In genomic region chr3:123458255-123458654, GRCh38 we compare ENCODE assay signal across 26 cellular contexts. TPM values are rescaled to one million over a fixed set of nuclear protein-coding genes. Genes with fewer than 3 reads are reported as not detected.
"Had no signal": no experiment of that assay in that cellular context is flagged by ENCODE, and none has a peak within 500 bp of the region (broad histone marks: within the 10 kb centered on the region; RNA-seq: fewer than 3 reads in every experiment).

No MANE protein-coding gene starts in this region.

- H3K4me3 Mint-ChIP-seq: activated CD4-positive, alpha-beta memory T cell treated with anti-CD3 and anti-CD28 coated beads, Interleukin-2, amount 10 ng/mL, durations not matched to agents 7 days and 5 days; activated CD4-positive, alpha-beta T cell treated with anti-CD3 and anti-CD28 coated beads for 36 hours; activated CD4-positive, alpha-beta T cell treated with anti-CD3 and anti-CD28 coated beads, Interleukin-2, amount 10 ng/mL, durations not matched to agents 24 days and 14 days; activated naive CD8-positive, alpha-beta T cell; activated T-cell treated with anti-CD3 and anti-CD28 coated beads, Interleukin-2, amount 50 U/mL, for 24 hours; activated T-cell treated with anti-CD3 and anti-CD28 coated beads, Interleukin-2, amount 50 U/mL, for 72 hours; T-cell; T-helper 1 cell treated with Interleukin-12 subunit alpha and Interleukin-12 subunit beta and Interleukin-4 antibody, amounts not matched to agents 30 μg/mL and 1 μg/mL, for 36 hours had no signal

- H3K4me1 Mint-ChIP-seq: activated CD4-positive, alpha-beta memory T cell treated with anti-CD3 and anti-CD28 coated beads, Interleukin-2, amount 10 ng/mL, durations not matched to agents 7 days and 5 days; activated CD4-positive, alpha-beta T cell treated with anti-CD3 and anti-CD28 coated beads for 36 hours; activated CD4-positive, alpha-beta T cell treated with anti-CD3 and anti-CD28 coated beads, Interleukin-2, amount 10 ng/mL, durations not matched to agents 24 days and 14 days; T-cell had no signal

- H3K4me3 ChIP-seq: colonic mucosa had no signal

- H3K27me3 ChIP-seq: colonic mucosa had no signal

- H3K36me3 ChIP-seq: brain microvascular endothelial cell, colonic mucosa, WERI-Rb-1 had no signal

- DNase-seq: activated CD4-positive, alpha-beta memory T cell treated with anti-CD3 and anti-CD28 coated beads, Interleukin-2, amount 10 ng/mL, durations not matched to agents 7 days and 5 days; activated CD4-positive, alpha-beta T cell treated with anti-CD3 and anti-CD28 coated beads for 36 hours; activated CD4-positive, alpha-beta T cell treated with anti-CD3 and anti-CD28 coated beads, Interleukin-2, amount 10 ng/mL, durations not matched to agents 24 days and 14 days; activated CD4-positive, CD25-positive, alpha-beta regulatory T cell; activated CD4-positive, CD25-positive, alpha-beta regulatory T cell treated with anti-CD3 and anti-CD28 coated beads, Interleukin-2, amount 50 U/mL, for 72 hours; activated CD8-positive, alpha-beta memory T cell treated with anti-CD3 and anti-CD28 coated beads, Interleukin-2, amount 50 U/mL, for 48 hours; activated gamma-delta T cell; activated naive CD4-positive, alpha-beta T cell; activated naive CD4-positive, alpha-beta T cell treated with anti-CD3 and anti-CD28 coated beads, Interleukin-2, amount 50 U/mL, for 16 hours; activated T-cell treated with anti-CD3 and anti-CD28 coated beads for 4 hours; activated T-cell treated with anti-CD3 and anti-CD28 coated beads, Interleukin-2, amount 50 U/mL, for 24 hours; activated T-cell treated with anti-CD3 and anti-CD28 coated beads, Interleukin-2, amount 50 U/mL, for 72 hours; amniotic stem cell; anterior cingulate cortex; brain microvascular endothelial cell; central memory CD4-positive, alpha-beta T cell; cerebellar nuclear complex; colonic mucosa; effector CD8-positive, alpha-beta T cell; foreskin fibroblast; T-cell; T1000; WERI-Rb-1 had no signal

- H3K27ac ChIP-seq: brain microvascular endothelial cell, colonic mucosa, WERI-Rb-1 had no signal

- H3K9me3 Mint-ChIP-seq: activated CD4-positive, alpha-beta memory T cell treated with anti-CD3 and anti-CD28 coated beads, Interleukin-2, amount 10 ng/mL, durations not matched to agents 7 days and 5 days; activated CD4-positive, alpha-beta T cell treated with anti-CD3 and anti-CD28 coated beads, Interleukin-2, amount 10 ng/mL, durations not matched to agents 24 days and 14 days; activated T-cell treated with anti-CD3 and anti-CD28 coated beads, Interleukin-2, amount 50 U/mL, for 24 hours; activated T-cell treated with anti-CD3 and anti-CD28 coated beads, Interleukin-2, amount 50 U/mL, for 72 hours; T-cell; T-helper 1 cell treated with Interleukin-12 subunit alpha and Interleukin-12 subunit beta and Interleukin-4 antibody, amounts not matched to agents 30 μg/mL and 1 μg/mL, for 36 hours had no signal

- H3K27ac Mint-ChIP-seq: activated CD4-positive, alpha-beta memory T cell treated with anti-CD3 and anti-CD28 coated beads, Interleukin-2, amount 10 ng/mL, durations not matched to agents 7 days and 5 days; activated CD4-positive, alpha-beta T cell treated with anti-CD3 and anti-CD28 coated beads for 36 hours; activated CD4-positive, alpha-beta T cell treated with anti-CD3 and anti-CD28 coated beads, Interleukin-2, amount 10 ng/mL, durations not matched to agents 24 days and 14 days; activated naive CD8-positive, alpha-beta T cell; activated T-cell treated with anti-CD3 and anti-CD28 coated beads, Interleukin-2, amount 50 U/mL, for 24 hours; activated T-cell treated with anti-CD3 and anti-CD28 coated beads, Interleukin-2, amount 50 U/mL, for 72 hours; T-cell; T-helper 1 cell treated with Interleukin-12 subunit alpha and Interleukin-12 subunit beta and Interleukin-4 antibody, amounts not matched to agents 30 μg/mL and 1 μg/mL, for 36 hours had no signal

- H3K9me3 ChIP-seq: colonic mucosa had no signal

- H3K4me1 ChIP-seq: colonic mucosa had no signal

- H3K36me3 Mint-ChIP-seq: activated naive CD8-positive, alpha-beta T cell; T-cell had no signal

RNA-seq across cellular contexts. Expression of gene ADCY5, which starts 9.4 kb away (rescaled TPM):
- total RNA-seq: activated CD4-positive, alpha-beta memory T cell treated with anti-CD3 and anti-CD28 coated beads, Interleukin-2, amount 10 ng/mL, durations not matched to agents 7 days and 5 days; activated CD4-positive, alpha-beta T cell treated with anti-CD3 and anti-CD28 coated beads for 36 hours; activated CD4-positive, alpha-beta T cell treated with anti-CD3 and anti-CD28 coated beads, Interleukin-2, amount 10 ng/mL, durations not matched to agents 24 days and 14 days; activated T-cell treated with anti-CD3 and anti-CD28 coated beads, Interleukin-2, amount 50 U/mL, for 72 hours; T-helper 2 cell treated with Interferon-gamma antibody and Interleukin-4, amounts not matched to agents 100 ng/mL and 5 ng/mL, for 36 hours had no signal
